Comparison of ENCODE assay signal across 24 cellular contexts in the genomic region with DNA sequence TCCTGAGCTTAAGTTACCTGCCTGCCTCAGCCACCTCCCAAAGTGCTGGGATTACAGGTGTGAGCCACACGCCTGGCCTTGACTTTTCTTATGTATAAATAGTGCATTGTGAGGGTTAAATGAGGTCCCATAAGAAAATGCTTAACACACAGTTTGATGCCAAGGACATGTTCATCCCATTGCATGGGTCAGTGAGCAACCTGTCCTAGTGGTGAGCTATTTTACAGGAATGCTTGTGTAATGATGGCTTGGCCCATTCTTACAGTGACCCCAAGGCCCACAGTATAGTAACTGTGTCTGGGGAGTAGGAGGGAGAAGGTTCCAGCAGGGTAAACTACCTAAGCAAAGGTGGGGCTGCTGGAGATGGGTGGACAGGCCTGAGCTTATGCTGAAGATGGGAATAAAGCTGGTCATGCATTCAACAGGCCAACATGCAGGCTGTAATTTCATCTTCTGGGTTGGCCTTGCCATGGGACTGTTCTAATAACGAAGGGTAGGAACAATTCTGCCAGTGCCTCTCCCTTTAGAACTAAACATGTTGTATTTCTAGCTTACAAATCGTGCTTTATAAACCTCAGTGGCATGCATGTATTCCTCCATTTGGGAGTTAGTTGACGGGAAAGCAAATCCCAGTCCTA. TPM values are rescaled to one million over a fixed set of nuclear protein-coding genes. Genes with fewer than 3 reads are reported as not detected.
DNase-seq lines count a peak whose midpoint lies in the region; ATAC-seq, FAIRE-seq and TF ChIP-seq lines count a peak whose summit lies in the region.
"Had no signal": no experiment of that assay in that cellular context is flagged by ENCODE, and none has a peak within 500 bp of the region (broad histone marks: within the 10 kb centered on the region; RNA-seq: fewer than 3 reads in every experiment).

No MANE protein-coding gene starts in this region.

- no peak overlapping the region for H3K4me3 Mint-ChIP-seq in stimulated activated memory B cell treated with anti-CD40 and anti-IgM and Interleukin-4, amounts not matched to agents 10 μg/mL and 1 μg/mL and 100 μg/mL, for 72 hours
- H3K4me3 Mint-ChIP-seq in activated CD4-positive, alpha-beta T cell treated with anti-CD3 and anti-CD28 coated beads, Interleukin-2, amount 10 ng/mL, durations not matched to agents 7 days and 5 days, result no peak overlapping the region
- H3K4me3 Mint-ChIP-seq: B cell had no signal

- peak overlapping the region; percentile 23 for H3K27ac Mint-ChIP-seq in stimulated activated memory B cell treated with anti-CD40 and anti-IgM and Interleukin-4, amounts not matched to agents 10 μg/mL and 1 μg/mL and 100 μg/mL, for 72 hours
- no peak overlapping the region for H3K27ac Mint-ChIP-seq in activated CD4-positive, alpha-beta T cell treated with anti-CD3 and anti-CD28 coated beads, Interleukin-2, amount 10 ng/mL, durations not matched to agents 7 days and 5 days
- H3K27ac Mint-ChIP-seq: B cell; CD4-positive, CD25-positive, alpha-beta regulatory T cell had no signal

- H3K9me3 ChIP-seq in IMR-90 (ENCODE audit: control insufficient read depth, insufficient read depth, low read length) (no peaks in the 10 kb centered on the region), osteoblast (ENCODE audit: low read depth, low read length) (no peaks in the 10 kb centered on the region)
- H3K9me3 ChIP-seq: HAP-1, SJCRH30 had no signal

- no peak overlapping the region for H2BK120ac ChIP-seq in IMR-90 (ENCODE audit: low read depth, low read length)

- intact Hi-C loops in IMR-90 (cut with micrococcal nuclease), result no loop called here

- DNase-seq in IMR-90, result no peak
- DNase-seq in choroid plexus epithelial cell (ENCODE audit: low read depth), result peak; percentile 4
- DNase-seq in osteoblast (ENCODE audit: insufficient read length, low spot score, missing footprints), result peak; percentile 19
- DNase-seq in activated CD4-positive, alpha-beta T cell treated with anti-CD3 and anti-CD28 coated beads, Interleukin-2, amount 10 ng/mL, durations not matched to agents 7 days and 5 days, result no peak
- DNase-seq in RWPE1 (ENCODE audit: low spot score), result no peak
- no peak for DNase-seq in activated T-cell treated with anti-CD3 and anti-CD28 coated beads, Interleukin-2, amount 50 U/mL, for 48 hours
- DNase-seq in frontal cortex (ENCODE audit: low spot score in 2 of 2), result no peak
- DNase-seq: CD4-positive, CD25-positive, alpha-beta regulatory T cell; COR-L47; DMS153; GDM1; GM23248; KBM-7; NCI-H1417 treated with DMSO at 0.1 percent for 48 hours; NCI-H187 treated with DMSO at 0.1 percent for 48 hours; NCI-H226; NCI-H524; NCI-H82; SJCRH30 had no signal

- H2AFZ ChIP-seq in IMR-90 (replicated peaks; ENCODE audit: low read length, poor library complexity), result no peak overlapping the region
- H2AFZ ChIP-seq in osteoblast (ENCODE audit: low read length), result no peak overlapping the region
- H2AFZ ChIP-seq: GM23248 had no signal

- H3K36me3 ChIP-seq in IMR-90 (ENCODE audit: control insufficient read depth, insufficient read depth, low read length), result peaks cover 3% of the 10 kb centered on the region; the same call in 1 of the 2 replicates
- peaks cover 2% of the 10 kb centered on the region for H3K36me3 ChIP-seq in osteoblast (ENCODE audit: insufficient read depth, low read length)
- H3K36me3 ChIP-seq: HAP-1, SJCRH30 had no signal

- peaks cover 3% of the 10 kb centered on the region for H3K4me1 ChIP-seq in IMR-90 (ENCODE audit: control insufficient read depth, insufficient read depth, low read length)
- H3K4me1 ChIP-seq in osteoblast (ENCODE audit: insufficient read depth, low read length), result peaks cover 6% of the 10 kb centered on the region
- H3K4me1 ChIP-seq: HAP-1 had no signal

- no peak overlapping the region for H3K56ac ChIP-seq in IMR-90 (ENCODE audit: extremely low read depth, insufficient read depth, low read length)

- H4K91ac ChIP-seq in IMR-90 (ENCODE audit: insufficient read depth, low read depth, low read length), result no peak overlapping the region

- H2BK20ac ChIP-seq in IMR-90 (ENCODE audit: low read depth, low read length), result no peak overlapping the region

- H4K20me1 ChIP-seq in IMR-90 (ENCODE audit: insufficient read depth, low read length) (no peaks in the 10 kb centered on the region), osteoblast (ENCODE audit: insufficient read depth, low read length) (peaks cover 9% of the 10 kb centered on the region)

- H3K4ac ChIP-seq in IMR-90 (ENCODE audit: low read depth, low read length), result no peak overlapping the region

- H2AK5ac ChIP-seq in IMR-90 (ENCODE audit: low read depth, low read length), result no peak overlapping the region

- H3K36me3 Mint-ChIP-seq in stimulated activated memory B cell treated with anti-CD40 and anti-IgM and Interleukin-4, amounts not matched to agents 10 μg/mL and 1 μg/mL and 100 μg/mL, for 72 hours, result peaks cover 11% of the 10 kb centered on the region
- no peaks in the 10 kb centered on the region for H3K36me3 Mint-ChIP-seq in activated CD4-positive, alpha-beta T cell treated with anti-CD3 and anti-CD28 coated beads, Interleukin-2, amount 10 ng/mL, durations not matched to agents 7 days and 5 days (ENCODE audit: low read depth)

- H3K9ac ChIP-seq in IMR-90 (ENCODE audit: low read depth, low read length), result no peak overlapping the region
- H3K9ac ChIP-seq: GM23248 had no signal

- no peak for TF ChIP-seq POLR2A in IMR-90 (IDR thresholded peaks at IDR 0.05; ENCODE audit: low read depth, low read length)

- no peak overlapping the region for H3K14ac ChIP-seq in IMR-90 (replicated peaks; ENCODE audit: low read depth, low read length)

- H4K8ac ChIP-seq in IMR-90 (ENCODE audit: low read depth in 2 of 2, low read length in 2 of 2), result no peak overlapping the region

- no peak overlapping the region for H3K23ac ChIP-seq in IMR-90 (ENCODE audit: low read depth, low read length)

- no peak overlapping the region for H3K27ac ChIP-seq in IMR-90 (ENCODE audit: insufficient read depth, low read length)
- no peak overlapping the region for H3K27ac ChIP-seq in osteoblast (ENCODE audit: low read depth, low read length)
- H3K27ac ChIP-seq in RWPE1, result no peak overlapping the region
- H3K27ac ChIP-seq: GM23248, SJCRH30 had no signal

- H3K79me1 ChIP-seq in IMR-90 (ENCODE audit: low read depth in 1 of 2, low read length in 2 of 2), result peaks cover 6 to 45% of the 10 kb centered on the region in 2 experiments; a peak in 3 of 4 replicates

- peaks cover 38% of the 10 kb centered on the region for H3K79me2 ChIP-seq in osteoblast (ENCODE audit: insufficient read depth, low read length)

- no peaks in the 10 kb centered on the region for H3K27me3 Mint-ChIP-seq in stimulated activated memory B cell treated with anti-CD40 and anti-IgM and Interleukin-4, amounts not matched to agents 10 μg/mL and 1 μg/mL and 100 μg/mL, for 72 hours
- no peaks in the 10 kb centered on the region for H3K27me3 Mint-ChIP-seq in activated CD4-positive, alpha-beta T cell treated with anti-CD3 and anti-CD28 coated beads, Interleukin-2, amount 10 ng/mL, durations not matched to agents 7 days and 5 days
- H3K27me3 Mint-ChIP-seq: B cell; CD4-positive, CD25-positive, alpha-beta regulatory T cell had no signal

- dilution Hi-C loops in IMR-90 (cut with HindIII; ENCODE audit: low sequenced_read_pairs, unreplicated experiment), result no loop called here

- H3K9me3 Mint-ChIP-seq in stimulated activated memory B cell treated with anti-CD40 and anti-IgM and Interleukin-4, amounts not matched to agents 10 μg/mL and 1 μg/mL and 100 μg/mL, for 72 hours, result no peaks in the 10 kb centered on the region
- H3K9me3 Mint-ChIP-seq in activated CD4-positive, alpha-beta T cell treated with anti-CD3 and anti-CD28 coated beads, Interleukin-2, amount 10 ng/mL, durations not matched to agents 7 days and 5 days, result no peaks in the 10 kb centered on the region
- H3K9me3 Mint-ChIP-seq: CD4-positive, CD25-positive, alpha-beta regulatory T cell had no signal

- H3K4me3 ChIP-seq in IMR-90 (ENCODE audit: insufficient read depth, low read depth, low read length) (no peak overlapping the region), choroid plexus epithelial cell (ENCODE audit: low read depth, low read length) (no peak overlapping the region), osteoblast (ENCODE audit: insufficient read depth, low read length) (no peak overlapping the region)
- H3K4me3 ChIP-seq: GM12878, GM23248, HAP-1, SJCRH30 had no signal

- TF ChIP-seq CTCF in IMR-90 (conservative IDR thresholded peaks at IDR 0.05; ENCODE audit: low read depth, low read length), result no peak
- TF ChIP-seq CTCF in choroid plexus epithelial cell (conservative IDR thresholded peaks at IDR 0.05; ENCODE audit: low read depth, low read length), result no peak
- TF ChIP-seq CTCF in osteoblast (IDR thresholded peaks at IDR 0.05; ENCODE audit: extremely low read depth, low read depth, low read length), result no peak
- no peak for TF ChIP-seq CTCF in RWPE1 (conservative IDR thresholded peaks at IDR 0.05; ENCODE audit: low read depth)

- H2BK15ac ChIP-seq in IMR-90 (ENCODE audit: low read depth, low read length), result no peak overlapping the region

- TSS peak; percentile 23 for BruUV-seq in IMR-90 (replicated peaks; lab: Mats Ljungman, UMichigan)

- in situ Hi-C loops in IMR-90 (cut with MboI; ENCODE audit: low sequenced_read_pairs), result no loop called here

- H2AK9ac ChIP-seq in IMR-90 (replicated peaks; ENCODE audit: low read depth, low read length, poor library complexity), result no peak overlapping the region

- H3K9me1 ChIP-seq in IMR-90 (ENCODE audit: insufficient read depth, low read length), result peaks cover 12% of the 10 kb centered on the region

- FAIRE-seq in frontal cortex (lab: Jason Lieb, UNC), result no peak
- FAIRE-seq: GM12878 had no signal

- no peak overlapping the region for H4K5ac ChIP-seq in IMR-90 (ENCODE audit: low read depth, low read length)

- POLR2A ChIA-PET in IMR-90 (lab: Charles Lee; ENCODE audit: unreplicated experiment) (no interaction called here), RWPE1 (lab: Yijun Ruan, JAX; ENCODE audit: low non-redundant PET) (no interaction called here)
- POLR2A ChIA-PET in activated CD4-positive, alpha-beta T cell treated with anti-CD3 and anti-CD28 coated beads, Interleukin-2, amount 10 ng/mL, durations not matched to agents 7 days and 5 days (lab: Charles Lee), result no interaction called here

- H3K4me2 ChIP-seq in IMR-90 (ENCODE audit: low read depth, low read length), result no peak overlapping the region
- H3K4me2 ChIP-seq in osteoblast (ENCODE audit: insufficient read depth, low read length), result no peak overlapping the region

- H3K4me1 Mint-ChIP-seq in stimulated activated memory B cell treated with anti-CD40 and anti-IgM and Interleukin-4, amounts not matched to agents 10 μg/mL and 1 μg/mL and 100 μg/mL, for 72 hours, result peaks cover 31% of the 10 kb centered on the region
- peaks cover 12% of the 10 kb centered on the region for H3K4me1 Mint-ChIP-seq in activated CD4-positive, alpha-beta T cell treated with anti-CD3 and anti-CD28 coated beads, Interleukin-2, amount 10 ng/mL, durations not matched to agents 7 days and 5 days

- TF ChIP-seq RAD21 in IMR-90 (IDR thresholded peaks at IDR 0.05; ENCODE audit: low read length), result no peak

- no peak overlapping the region for H2BK5ac ChIP-seq in IMR-90 (ENCODE audit: low read depth, low read length, poor library complexity, severe bottlenecking)

- WGBS in IMR-90 (ENCODE audit: extremely low coverage in 2 of 2, insufficient read length in 1 of 2), 2 experiments, result no CpG with 5 or more reads among the region's 4 CpGs

- no peak for ATAC-seq in IMR-90 (ENCODE audit: low read depth)
- ATAC-seq in stimulated activated memory B cell treated with anti-CD40 and anti-IgM and Interleukin-4, amounts not matched to agents 10 μg/mL and 1 μg/mL and 100 μg/mL, for 72 hours, result no peak
- ATAC-seq: GM12878 had no signal

- CTCF ChIA-PET in IMR-90 (lab: Yijun Ruan, JAX), result interaction anchor here (0.5 kb wide), 1 partner anchor 14 kb away, joined by 4 read pairs; no protein-coding TSS in a partner anchor
- CTCF ChIA-PET in activated CD4-positive, alpha-beta T cell treated with anti-CD3 and anti-CD28 coated beads, Interleukin-2, amount 10 ng/mL, durations not matched to agents 7 days and 5 days (lab: Charles Lee), result interaction anchor here (1.1 to 1.5 kb wide), 2 partner anchors 28 to 35 kb away, joined by 3 to 5 read pairs; a partner anchor contains a TSS
- CTCF ChIA-PET in RWPE1 (lab: Yijun Ruan, JAX), result interaction anchor here (0.6 to 1.6 kb wide), 2 partner anchors 35 to 254 kb away, joined by 3 to 7 read pairs; a partner anchor contains a TSS

- no peak overlapping the region for H3K18ac ChIP-seq in IMR-90 (ENCODE audit: low read depth, low read length)

- H3K27me3 ChIP-seq in IMR-90 (ENCODE audit: control insufficient read depth, insufficient read depth, low read length) (no peaks in the 10 kb centered on the region), osteoblast (ENCODE audit: insufficient read depth, low read length) (no peaks in the 10 kb centered on the region)
- H3K27me3 ChIP-seq: SJCRH30 had no signal

RNA-seq across cellular contexts. Expression of a gene that starts 6.2 kb away (rescaled TPM):
- 15.0 and 18.5 TPM in 2 replicates for total RNA-seq in IMR-90 (2012; rRNA removed)
- polyA plus RNA-seq in IMR-90 (2012; rRNA removed), result 26.8 and 27.2 TPM in 2 replicates
- polyA plus RNA-seq in IMR-90 (2012; cell fraction: cytosol; rRNA removed), result 12.2 and 22.9 TPM in 2 replicates
- polyA plus RNA-seq in IMR-90 (2012; cell fraction: nucleus; rRNA removed; ENCODE audit: low replicate concordance), result 103 and 117 TPM in 2 replicates
- 60.1 and 63.0 TPM in 2 replicates for total RNA-seq in osteoblast
- total RNA-seq in activated CD4-positive, alpha-beta T cell treated with anti-CD3 and anti-CD28 coated beads, Interleukin-2, amount 10 ng/mL, durations not matched to agents 7 days and 5 days, result 10 to 100 TPM; 24.5 to 31.4 TPM
- 2.0 TPM for total RNA-seq in frontal cortex

RNA-seq across cellular contexts. Expression of a gene that starts 34.9 kb away (rescaled TPM):
- total RNA-seq in IMR-90 (2012; rRNA removed), result 233 and 241 TPM in 2 replicates
- 134 and 139 TPM in 2 replicates for polyA plus RNA-seq in IMR-90 (2012; rRNA removed)
- 90.9 and 114 TPM in 2 replicates for polyA plus RNA-seq in IMR-90 (2012; cell fraction: cytosol; rRNA removed)
- 56.5 and 96.2 TPM in 2 replicates for polyA plus RNA-seq in IMR-90 (2012; cell fraction: nucleus; rRNA removed; ENCODE audit: low replicate concordance)
- 121 and 125 TPM in 2 replicates for total RNA-seq in osteoblast
- total RNA-seq in activated CD4-positive, alpha-beta T cell treated with anti-CD3 and anti-CD28 coated beads, Interleukin-2, amount 10 ng/mL, durations not matched to agents 7 days and 5 days, result 10 to 100 TPM; 60.8 to 68.5 TPM
- 38.7 TPM for total RNA-seq in frontal cortex

RNA-seq across cellular contexts. Expression of a gene that starts 36.4 kb away (rescaled TPM):
- total RNA-seq in IMR-90 (2012; rRNA removed) (not detected in 2 replicates), osteoblast (not detected in 2 replicates), frontal cortex (not detected)
- 0.03 TPM in 1 of 2 replicates, not detected in the other for polyA plus RNA-seq in IMR-90 (2012; rRNA removed)
- 0.06 TPM in 1 of 2 replicates, not detected in the other for polyA plus RNA-seq in IMR-90 (2012; cell fraction: cytosol; rRNA removed)
- not detected in 2 replicates for polyA plus RNA-seq in IMR-90 (2012; cell fraction: nucleus; rRNA removed; ENCODE audit: low replicate concordance)
- total RNA-seq in activated CD4-positive, alpha-beta T cell treated with anti-CD3 and anti-CD28 coated beads, Interleukin-2, amount 10 ng/mL, durations not matched to agents 7 days and 5 days, result not detected
- total RNA-seq: CD4-positive, CD25-positive, alpha-beta regulatory T cell; Daoy; GM12878; GM23248; SJCRH30 had no signal
- polyA plus RNA-seq: CD4-positive, CD25-positive, alpha-beta regulatory T cell; GM23248 had no signal

RNA-seq across cellular contexts. Expression of a gene that starts 46.4 kb away (rescaled TPM):
- 10.0 and 10.8 TPM in 2 replicates for total RNA-seq in IMR-90 (2012; rRNA removed)
- 16.6 and 19.2 TPM in 2 replicates for polyA plus RNA-seq in IMR-90 (2012; rRNA removed)
- 10.9 and 13.4 TPM in 2 replicates for polyA plus RNA-seq in IMR-90 (2012; cell fraction: cytosol; rRNA removed)
- polyA plus RNA-seq in IMR-90 (2012; cell fraction: nucleus; rRNA removed; ENCODE audit: low replicate concordance), result 63.9 and 67.4 TPM in 2 replicates
- 23.9 and 26.5 TPM in 2 replicates for total RNA-seq in osteoblast
- total RNA-seq in activated CD4-positive, alpha-beta T cell treated with anti-CD3 and anti-CD28 coated beads, Interleukin-2, amount 10 ng/mL, durations not matched to agents 7 days and 5 days, result 10 to 100 TPM; 22.5 to 25.1 TPM
- total RNA-seq in frontal cortex, result 17.1 TPM

RNA-seq across cellular contexts. Expression of a gene that starts 59.2 kb away (rescaled TPM):
- total RNA-seq in IMR-90 (2012; rRNA removed) (8.9 and 9.1 TPM in 2 replicates), osteoblast (0.59 and 0.72 TPM in 2 replicates), frontal cortex (1.2 TPM)
- 9.4 and 10.1 TPM in 2 replicates for polyA plus RNA-seq in IMR-90 (2012; rRNA removed)
- 1.4 and 4.8 TPM in 2 replicates for polyA plus RNA-seq in IMR-90 (2012; cell fraction: cytosol; rRNA removed)
- 20.8 and 44.5 TPM in 2 replicates for polyA plus RNA-seq in IMR-90 (2012; cell fraction: nucleus; rRNA removed; ENCODE audit: low replicate concordance)
- 10 to 100 TPM; 19.9 to 21.8 TPM for total RNA-seq in activated CD4-positive, alpha-beta T cell treated with anti-CD3 and anti-CD28 coated beads, Interleukin-2, amount 10 ng/mL, durations not matched to agents 7 days and 5 days

Comparison
In these comparisons a context has a peak if more than half of its experiments do, and no peak if none do; other contexts are left out.
1. DNase-seq: peak in choroid plexus epithelial cell (single experiment) and osteoblast (single experiment); none in IMR-90 (single experiment), activated CD4-positive, alpha-beta T cell treated with anti-CD3 and anti-CD28 coated beads, Interleukin-2, amount 10 ng/mL, durations not matched to agents 7 days and 5 days (single experiment), RWPE1 (single experiment), activated T-cell treated with anti-CD3 and anti-CD28 coated beads, Interleukin-2, amount 50 U/mL, for 48 hours (0 of 2) and frontal cortex (0 of 2).